In genomic region chr14:23301969-23302289, GRCh38 we compare ENCODE assay signal across 8 cellular contexts. TPM values are rescaled to one million over a fixed set of nuclear protein-coding genes. Genes with fewer than 3 reads are reported as not detected.
DNase-seq lines count a peak whose midpoint lies in the region; ATAC-seq and TF ChIP-seq lines count a peak whose summit lies in the region.

No MANE protein-coding gene starts in this region.

- DNase-seq in Right ventricle myocardium superior (no peak), Right ventricle myocardium inferior (ENCODE audit: missing footprints) (no peak), kidney epithelial cell (ENCODE audit: low read depth) (no peak), thoracic aorta (ENCODE audit: low spot score) (no peak), pons (ENCODE audit: low spot score) (no peak), KBM-7 (no peak)
- DNase-seq in activated naive CD8-positive, alpha-beta T cell treated with anti-CD3 and anti-CD28 coated beads, Interleukin-2, amount 50 U/mL, for 16 hours (ENCODE audit: low read depth, low spot score) = peak; percentile 34

- H3K27me3 ChIP-seq in kidney epithelial cell (ENCODE audit: control insufficient read depth, insufficient read depth, low read length) (no peaks in the 10 kb centered on the region), thoracic aorta (replicated peaks; ENCODE audit: insufficient read depth) (no peaks in the 10 kb centered on the region)

- in situ Hi-C loops in KBM-7 (cut with MboI; ENCODE audit: low pct_unique_long_range_greater_than_20kb, low sequenced_read_pairs) = no loop called here

- no peaks in the 10 kb centered on the region for H3K9me3 ChIP-seq in thoracic aorta

- ATAC-seq in Right ventricle myocardium superior (ENCODE audit: poor library complexity) (peak; percentile 9), Right ventricle myocardium inferior (no peak), HG03159 (IDR thresholded peaks at IDR 0.05; ENCODE audit: unreplicated experiment) (peak; percentile 23), thoracic aorta (ENCODE audit: insufficient number of reproducible peaks, low FRiP score, low read depth) (peak; percentile 1)

- TF ChIP-seq CTCF in kidney epithelial cell (IDR thresholded peaks at IDR 0.05; ENCODE audit: insufficient read depth, low read length, poor library complexity, severe bottlenecking) = no peak
- no peak for TF ChIP-seq CTCF in thoracic aorta (IDR thresholded peaks at IDR 0.05)

- peak overlapping the region; percentile 96 to 98 for H3K27ac ChIP-seq in thoracic aorta

- H3K4me3 ChIP-seq in kidney epithelial cell (ENCODE audit: low read depth, low read length) (peak overlapping the region; percentile 63), thoracic aorta (peak overlapping the region; percentile 80)

- intact Hi-C loops in Right ventricle myocardium superior (cut with DNase I) = no loop called here
- intact Hi-C loops in Right ventricle myocardium inferior (cut with DNase I) = loop anchor here (1.0 to 5.0 kb wide), 2 partner anchors 19 to 165 kb away; partner anchors contain the start of genes NGDN and PABPN1

- H3K36me3 ChIP-seq in kidney epithelial cell (ENCODE audit: control insufficient read depth, insufficient read depth, low read length) (no peaks in the 10 kb centered on the region), thoracic aorta (no peaks in the 10 kb centered on the region)

- peaks cover 11 to 34% of the 10 kb centered on the region in 2 donors for H3K4me1 ChIP-seq in thoracic aorta (ENCODE audit: control insufficient read depth in 1 of 2, low read depth in 2 of 2)

RNA-seq across cellular contexts. Expression of gene PPP1R3E, which starts 0.7 kb away (rescaled TPM):
- 6.7 TPM for total RNA-seq in Right ventricle myocardium superior
- total RNA-seq in Right ventricle myocardium inferior = 7.9 TPM
- 2.5 and 2.9 TPM in 2 replicates for total RNA-seq in kidney epithelial cell
- 1 to 10 TPM; 8.7 TPM for total RNA-seq in thoracic aorta

RNA-seq across cellular contexts. Expression of gene BCL2L2, which starts 4.7 kb away (rescaled TPM):
- 37.3 TPM for total RNA-seq in Right ventricle myocardium superior
- total RNA-seq in Right ventricle myocardium inferior = 35.4 TPM
- total RNA-seq in kidney epithelial cell = 16.2 and 21.3 TPM in 2 replicates
- total RNA-seq in thoracic aorta = 10 to 100 TPM; 50.6 to 74.4 TPM

RNA-seq across cellular contexts. Expression of gene HOMEZ, which starts 16.0 kb away (rescaled TPM):
- total RNA-seq in Right ventricle myocardium superior (6.5 TPM), Right ventricle myocardium inferior (8.0 TPM), kidney epithelial cell (11.9 and 24.3 TPM in 2 replicates), thoracic aorta (1 to 10 TPM; 4.6 to 6.2 TPM)

RNA-seq across cellular contexts. Expression of gene PABPN1, which starts 19.3 kb away (rescaled TPM):
- total RNA-seq in Right ventricle myocardium superior (67.7 TPM), Right ventricle myocardium inferior (73.7 TPM), kidney epithelial cell (61.4 and 70.7 TPM in 2 replicates), thoracic aorta (10 to 100 TPM; 44.8 to 54.9 TPM)

RNA-seq across cellular contexts. Expression of gene SLC22A17, which starts 50.8 kb away (rescaled TPM):
- total RNA-seq in Right ventricle myocardium superior (10.3 TPM), Right ventricle myocardium inferior (10.1 TPM), kidney epithelial cell (7.8 and 13.1 TPM in 2 replicates), thoracic aorta (10 to 100 TPM; 55.1 to 72.3 TPM)
